ENCODE assay signal across 21 cellular contexts in genomic region chr12:34126805-34127204, GRCh38.
DNase-seq lines count a peak whose midpoint lies in the region; ATAC-seq lines count a peak whose summit lies in the region.
"Had no signal": no experiment of that assay in that cellular context is flagged by ENCODE, and none has a peak within 500 bp of the region (broad histone marks: within the 10 kb centered on the region; RNA-seq: fewer than 3 reads in every experiment).

No MANE protein-coding gene starts in this region.

- CTCF ChIA-PET in activated CD4-positive, alpha-beta memory T cell treated with anti-CD3 and anti-CD28 coated beads, Interleukin-2, amount 10 ng/mL, durations not matched to agents 7 days and 5 days (lab: Charles Lee), result no interaction called here
- CTCF ChIA-PET in activated CD4-positive, alpha-beta memory T cell treated with anti-CD3 and anti-CD28 coated beads for 36 hours (lab: Charles Lee), result no interaction called here

- POLR2A ChIA-PET in activated CD4-positive, alpha-beta memory T cell treated with anti-CD3 and anti-CD28 coated beads, Interleukin-2, amount 10 ng/mL, durations not matched to agents 7 days and 5 days (lab: Charles Lee), result no interaction called here
- POLR2A ChIA-PET in activated CD4-positive, alpha-beta memory T cell treated with anti-CD3 and anti-CD28 coated beads for 36 hours (lab: Charles Lee), result no interaction called here

- no peaks in the 10 kb centered on the region for H3K36me3 Mint-ChIP-seq in activated CD4-positive, alpha-beta memory T cell treated with anti-CD3 and anti-CD28 coated beads, Interleukin-2, amount 10 ng/mL, durations not matched to agents 7 days and 5 days (ENCODE audit: low read depth)
- no peaks in the 10 kb centered on the region for H3K36me3 Mint-ChIP-seq in activated CD4-positive, alpha-beta memory T cell treated with anti-CD3 and anti-CD28 coated beads for 36 hours
- no peaks in the 10 kb centered on the region for H3K36me3 Mint-ChIP-seq in CD4-positive, CD25-positive, alpha-beta regulatory T cell
- H3K36me3 Mint-ChIP-seq in T-helper 17 cell (ENCODE audit: low read depth), result peaks cover 6% of the 10 kb centered on the region
- H3K36me3 Mint-ChIP-seq in memory B cell, result peaks cover 2% of the 10 kb centered on the region
- H3K36me3 Mint-ChIP-seq: mesothelial cell of epicardium had no signal

- no peak overlapping the region for H3K27ac Mint-ChIP-seq in activated CD4-positive, alpha-beta memory T cell treated with anti-CD3 and anti-CD28 coated beads, Interleukin-2, amount 10 ng/mL, durations not matched to agents 7 days and 5 days
- H3K27ac Mint-ChIP-seq in activated CD4-positive, alpha-beta memory T cell treated with anti-CD3 and anti-CD28 coated beads for 36 hours, result no peak overlapping the region
- H3K27ac Mint-ChIP-seq in CD4-positive, CD25-positive, alpha-beta regulatory T cell, result peak overlapping the region in 2 of 3 donors; percentile 8 to 53
- peak overlapping the region; percentile 32 for H3K27ac Mint-ChIP-seq in T-helper 17 cell
- peak overlapping the region; percentile 12 for H3K27ac Mint-ChIP-seq in memory B cell
- H3K27ac Mint-ChIP-seq: mesothelial cell of epicardium had no signal

- H3K4me1 ChIP-seq in CD4-positive, CD25-positive, alpha-beta regulatory T cell (ENCODE audit: control insufficient read depth, insufficient read depth, low read length, poor library complexity, severe bottlenecking), result no peaks in the 10 kb centered on the region
- H3K4me1 ChIP-seq: adrenal gland, gastroesophageal sphincter, upper lobe of right lung had no signal

- H3K27me3 ChIP-seq in CD4-positive, CD25-positive, alpha-beta regulatory T cell (ENCODE audit: control insufficient read depth, insufficient read depth, low read length), result no peaks in the 10 kb centered on the region
- H3K27me3 ChIP-seq: adrenal gland, neutrophil, upper lobe of right lung had no signal

- H3K9me3 ChIP-seq in CD4-positive, CD25-positive, alpha-beta regulatory T cell (ENCODE audit: control insufficient read depth in 2 of 2, low read length in 2 of 2), result no peaks in the 10 kb centered on the region
- H3K9me3 ChIP-seq in T-helper 17 cell (ENCODE audit: control insufficient read depth, low read length, poor library complexity, severe bottlenecking), result no peaks in the 10 kb centered on the region
- H3K9me3 ChIP-seq: adrenal gland, gastroesophageal sphincter, neutrophil, upper lobe of right lung had no signal

- no peak for DNase-seq in activated CD4-positive, alpha-beta memory T cell treated with anti-CD3 and anti-CD28 coated beads, Interleukin-2, amount 10 ng/mL, durations not matched to agents 7 days and 5 days
- DNase-seq in activated CD4-positive, alpha-beta memory T cell treated with anti-CD3 and anti-CD28 coated beads for 36 hours, result no peak
- DNase-seq in CD4-positive, CD25-positive, alpha-beta regulatory T cell, result no peak
- DNase-seq in T-helper 17 cell, result no peak
- no peak for DNase-seq in memory B cell (ENCODE audit: low spot score in 2 of 2)
- DNase-seq in UCSD-AML1 (lab: John Stamatoyannopoulos, UW; ENCODE audit: unreplicated experiment), result no peak
- DNase-seq in GF-D8 (lab: John Stamatoyannopoulos, UW), result no peak
- DNase-seq: adrenal gland; caudate nucleus; NCI-H1930; NK-92 treated with Interleukin-12 subunit alpha and Interleukin-12 subunit beta, amount 100 ng/mL, for 24 hours; stimulated activated CD4-positive, alpha-beta T cell treated with anti-CD3 and anti-CD28 coated beads, Interleukin-15, amount 100 ng/mL, for 24 hours; stimulated activated naive CD4-positive, alpha-beta T cell; SW 1271; upper lobe of right lung had no signal

- peaks cover 9% of the 10 kb centered on the region for H3K27me3 Mint-ChIP-seq in activated CD4-positive, alpha-beta memory T cell treated with anti-CD3 and anti-CD28 coated beads, Interleukin-2, amount 10 ng/mL, durations not matched to agents 7 days and 5 days
- H3K27me3 Mint-ChIP-seq in activated CD4-positive, alpha-beta memory T cell treated with anti-CD3 and anti-CD28 coated beads for 36 hours, result peaks cover 17% of the 10 kb centered on the region
- peaks cover 8% of the 10 kb centered on the region for H3K27me3 Mint-ChIP-seq in CD4-positive, CD25-positive, alpha-beta regulatory T cell
- H3K27me3 Mint-ChIP-seq in T-helper 17 cell (peaks cover 20% of the 10 kb centered on the region), memory B cell (peaks cover 9% of the 10 kb centered on the region)

- H3K4me1 Mint-ChIP-seq in activated CD4-positive, alpha-beta memory T cell treated with anti-CD3 and anti-CD28 coated beads, Interleukin-2, amount 10 ng/mL, durations not matched to agents 7 days and 5 days, result peaks cover 10% of the 10 kb centered on the region
- H3K4me1 Mint-ChIP-seq in activated CD4-positive, alpha-beta memory T cell treated with anti-CD3 and anti-CD28 coated beads for 36 hours (ENCODE audit: low read depth), result peaks cover 8% of the 10 kb centered on the region
- H3K4me1 Mint-ChIP-seq in CD4-positive, CD25-positive, alpha-beta regulatory T cell, result peaks cover 0 to 10% (median 1%) of the 10 kb centered on the region in 4 donors
- H3K4me1 Mint-ChIP-seq in T-helper 17 cell, result peaks cover 16% of the 10 kb centered on the region
- peaks cover 24% of the 10 kb centered on the region for H3K4me1 Mint-ChIP-seq in memory B cell
- H3K4me1 Mint-ChIP-seq: mesothelial cell of epicardium had no signal

- no peak for ATAC-seq in CD4-positive, CD25-positive, alpha-beta regulatory T cell (ENCODE audit: low read depth in 2 of 2)
- ATAC-seq in T-helper 17 cell (no peak), memory B cell (ENCODE audit: low read depth) (no peak)
- no peak for ATAC-seq in activated CD4-positive, CD25-positive, alpha-beta regulatory T cell treated with anti-CD3 and anti-CD28 coated beads, Interleukin-2, amount 50 U/mL, for 24 hours
- ATAC-seq: gastroesophageal sphincter, HCT116 had no signal

- no peaks in the 10 kb centered on the region for H3K9me3 Mint-ChIP-seq in activated CD4-positive, alpha-beta memory T cell treated with anti-CD3 and anti-CD28 coated beads, Interleukin-2, amount 10 ng/mL, durations not matched to agents 7 days and 5 days
- no peaks in the 10 kb centered on the region for H3K9me3 Mint-ChIP-seq in activated CD4-positive, alpha-beta memory T cell treated with anti-CD3 and anti-CD28 coated beads for 36 hours
- peaks cover 0 to 2% (median 0%) of the 10 kb centered on the region in 7 donors for H3K9me3 Mint-ChIP-seq in CD4-positive, CD25-positive, alpha-beta regulatory T cell
- peaks cover 5% of the 10 kb centered on the region for H3K9me3 Mint-ChIP-seq in memory B cell

- H3K36me3 ChIP-seq in CD4-positive, CD25-positive, alpha-beta regulatory T cell (ENCODE audit: control insufficient read depth, insufficient read depth, low read length), result no peaks in the 10 kb centered on the region
- H3K36me3 ChIP-seq: adrenal gland, gastroesophageal sphincter, neutrophil, upper lobe of right lung had no signal

- peak overlapping the region; percentile 51 for H3K4me3 Mint-ChIP-seq in activated CD4-positive, alpha-beta memory T cell treated with anti-CD3 and anti-CD28 coated beads, Interleukin-2, amount 10 ng/mL, durations not matched to agents 7 days and 5 days
- H3K4me3 Mint-ChIP-seq in activated CD4-positive, alpha-beta memory T cell treated with anti-CD3 and anti-CD28 coated beads for 36 hours, result no peak overlapping the region
- H3K4me3 Mint-ChIP-seq in CD4-positive, CD25-positive, alpha-beta regulatory T cell, result peak overlapping the region; percentile 14 to 66 (median 51)
- H3K4me3 Mint-ChIP-seq in T-helper 17 cell (peak overlapping the region; percentile 85), memory B cell (peak overlapping the region; percentile 73)
- H3K4me3 Mint-ChIP-seq: mesothelial cell of epicardium had no signal

- no peak overlapping the region for H3K27ac ChIP-seq in CD4-positive, CD25-positive, alpha-beta regulatory T cell (ENCODE audit: insufficient read depth, low read length, poor library complexity, severe bottlenecking)
- H3K27ac ChIP-seq: adrenal gland, gastroesophageal sphincter, HL-60, neutrophil, upper lobe of right lung had no signal

- intact Hi-C loops in activated CD4-positive, alpha-beta memory T cell treated with anti-CD3 and anti-CD28 coated beads for 36 hours (cut with micrococcal nuclease), result loop anchor here (10.0 kb wide), 1 partner anchor 498 kb away; no protein-coding TSS in a partner anchor

- H3K4me3 ChIP-seq in CD4-positive, CD25-positive, alpha-beta regulatory T cell (ENCODE audit: low read depth, low read length), result no peak overlapping the region
- H3K4me3 ChIP-seq: gastroesophageal sphincter had no signal

Comparison
In these comparisons a context has a peak if more than half of its experiments do, and no peak if none do; other contexts are left out.
1. H3K27ac Mint-ChIP-seq: peak in CD4-positive, CD25-positive, alpha-beta regulatory T cell (2 of 3), T-helper 17 cell (single experiment) and memory B cell (single experiment); none in activated CD4-positive, alpha-beta memory T cell treated with anti-CD3 and anti-CD28 coated beads, Interleukin-2, amount 10 ng/mL, durations not matched to agents 7 days and 5 days (single experiment) and activated CD4-positive, alpha-beta memory T cell treated with anti-CD3 and anti-CD28 coated beads for 36 hours (single experiment).